15 cellular contexts compared by ENCODE assay signal in genomic region chr21:42440187-42440792, GRCh38. TPM values are rescaled to one million over a fixed set of nuclear protein-coding genes. Genes with fewer than 3 reads are reported as not detected.
DNase-seq lines count a peak whose midpoint lies in the region; ATAC-seq and TF ChIP-seq lines count a peak whose summit lies in the region.
"Had no signal": no experiment of that assay in that cellular context is flagged by ENCODE, and none has a peak within 500 bp of the region (broad histone marks: within the 10 kb centered on the region; RNA-seq: fewer than 3 reads in every experiment).

No MANE protein-coding gene starts in this region.

- intact Hi-C loops in posterior vena cava (cut with DNase I) = no loop called here
- intact Hi-C loops in PC-9 (cut with micrococcal nuclease; ENCODE audit: unreplicated experiment) = no loop called here

- H3K9me3 Mint-ChIP-seq in activated CD8-positive, alpha-beta memory T cell treated with anti-CD3 and anti-CD28 coated beads, Interleukin-2, amount 10 ng/mL, durations not matched to agents 7 days and 5 days (ENCODE audit: low read depth) = peaks cover 2% of the 10 kb centered on the region

- CTCF ChIA-PET in activated CD8-positive, alpha-beta memory T cell treated with anti-CD3 and anti-CD28 coated beads, Interleukin-2, amount 10 ng/mL, durations not matched to agents 7 days and 5 days (lab: Charles Lee) = no interaction called here
- CTCF ChIA-PET in PC-9 (lab: Charles Lee) = no interaction called here

- no peak overlapping the region for H3K4me3 Mint-ChIP-seq in activated CD8-positive, alpha-beta memory T cell treated with anti-CD3 and anti-CD28 coated beads, Interleukin-2, amount 10 ng/mL, durations not matched to agents 7 days and 5 days

- H3K36me3 ChIP-seq in PC-9 (ENCODE audit: low read depth) = no peaks in the 10 kb centered on the region
- H3K36me3 ChIP-seq: heart right ventricle, right atrium auricular region had no signal

- peaks cover 85% of the 10 kb centered on the region for H3K36me3 Mint-ChIP-seq in activated CD8-positive, alpha-beta memory T cell treated with anti-CD3 and anti-CD28 coated beads, Interleukin-2, amount 10 ng/mL, durations not matched to agents 7 days and 5 days

- 0 out of 2 replicates have a peak, but pooled peaks cover 1% of the 10 kb centered on the region for H3K27me3 ChIP-seq in PC-9 (ENCODE audit: insufficient read depth, low read depth)
- H3K27me3 ChIP-seq: right atrium auricular region had no signal

- H3K4me1 ChIP-seq in PC-9 (replicated peaks; ENCODE audit: insufficient read depth) = no peaks in the 10 kb centered on the region
- H3K4me1 ChIP-seq: heart right ventricle, right atrium auricular region had no signal

- no peaks in the 10 kb centered on the region for H3K9me2 ChIP-seq in PC-9 (ENCODE audit: insufficient read depth)

- H3K27ac Mint-ChIP-seq in activated CD8-positive, alpha-beta memory T cell treated with anti-CD3 and anti-CD28 coated beads, Interleukin-2, amount 10 ng/mL, durations not matched to agents 7 days and 5 days = peak overlapping the region; percentile 67

- no peaks in the 10 kb centered on the region for H3K27me3 Mint-ChIP-seq in activated CD8-positive, alpha-beta memory T cell treated with anti-CD3 and anti-CD28 coated beads, Interleukin-2, amount 10 ng/mL, durations not matched to agents 7 days and 5 days

- H3K4me1 Mint-ChIP-seq in activated CD8-positive, alpha-beta memory T cell treated with anti-CD3 and anti-CD28 coated beads, Interleukin-2, amount 10 ng/mL, durations not matched to agents 7 days and 5 days = peaks cover 46% of the 10 kb centered on the region

- BruUV-seq in PC-9 (replicated peaks; lab: Mats Ljungman, UMichigan) = no TSS peak

- POLR2A ChIA-PET in PC-9 (lab: Charles Lee; ENCODE audit: unreplicated experiment) = no interaction called here

- no peaks in the 10 kb centered on the region for H3F3A ChIP-seq in PC-9 (ENCODE audit: insufficient read depth, low read depth)

- no peaks in the 10 kb centered on the region for H4K20me1 ChIP-seq in PC-9 (ENCODE audit: insufficient read depth)

- H3K79me2 ChIP-seq in PC-9 (ENCODE audit: low read depth) = no peaks in the 10 kb centered on the region

- no peak overlapping the region for H3K27ac ChIP-seq in PC-9
- H3K27ac ChIP-seq: heart right ventricle, right atrium auricular region had no signal

- no peak overlapping the region for H3K4me2 ChIP-seq in PC-9

- no peak for ATAC-seq in activated CD8-positive, alpha-beta memory T cell treated with anti-CD3 and anti-CD28 coated beads, Interleukin-2, amount 10 ng/mL, durations not matched to agents 7 days and 5 days
- ATAC-seq in GM21447 (IDR thresholded peaks at IDR 0.05; ENCODE audit: unreplicated experiment) (peak; percentile 74), HG03565 (IDR thresholded peaks at IDR 0.05; ENCODE audit: unreplicated experiment) (peak; percentile 68)
- ATAC-seq: heart right ventricle had no signal

- no peak for DNase-seq in activated CD8-positive, alpha-beta memory T cell treated with anti-CD3 and anti-CD28 coated beads, Interleukin-2, amount 10 ng/mL, durations not matched to agents 7 days and 5 days
- no peak for DNase-seq in activated CD8-positive, alpha-beta memory T cell treated with anti-CD3 and anti-CD28 coated beads for 24 hours
- peak; percentile 62 for DNase-seq in posterior vena cava (ENCODE audit: low spot score)
- no peak for DNase-seq in DMS79 treated with DMSO at 0.1 percent for 48 hours (lab: John Stamatoyannopoulos, UW)
- DNase-seq in PC-9 = no peak
- DNase-seq in NCI-H524 (lab: John Stamatoyannopoulos, UW) = no peak
- DNase-seq: amniotic stem cell; effector CD8-positive, alpha-beta T cell; GF-D8; heart right ventricle; mesendoderm; NCI-H1092 treated with DMSO at 0.1 percent for 48 hours had no signal

- H2AFZ ChIP-seq in PC-9 = no peak overlapping the region

- no peak overlapping the region for H3K4me3 ChIP-seq in PC-9
- H3K4me3 ChIP-seq: heart right ventricle, right atrium auricular region had no signal

- TF ChIP-seq CTCF in PC-9 (conservative IDR thresholded peaks at IDR 0.05) = no peak

- H3K9me3 ChIP-seq in PC-9 (ENCODE audit: insufficient read depth, low read depth) = no peaks in the 10 kb centered on the region
- H3K9me3 ChIP-seq: right atrium auricular region had no signal

RNA-seq across cellular contexts. Expression of gene UBASH3A, which starts 36.6 kb away (rescaled TPM):
- 10 to 100 TPM; 75.3 to 89.5 TPM for total RNA-seq in activated CD8-positive, alpha-beta memory T cell treated with anti-CD3 and anti-CD28 coated beads, Interleukin-2, amount 10 ng/mL, durations not matched to agents 7 days and 5 days
- total RNA-seq in posterior vena cava (under 1 TPM; 0.32 to 0.38 TPM), PC-9 (2021) (not detected in 2 replicates)

RNA-seq across cellular contexts. Expression of gene TMPRSS3, which starts 44.4 kb away (rescaled TPM):
- 10 to 100 TPM; 22.3 to 27.4 TPM for total RNA-seq in activated CD8-positive, alpha-beta memory T cell treated with anti-CD3 and anti-CD28 coated beads, Interleukin-2, amount 10 ng/mL, durations not matched to agents 7 days and 5 days
- total RNA-seq in posterior vena cava = not detected
- total RNA-seq in PC-9 (2021) = 4.3 and 8.6 TPM in 2 replicates

RNA-seq across cellular contexts. Expression of gene RSPH1, which starts 55.7 kb away (rescaled TPM):
- total RNA-seq in activated CD8-positive, alpha-beta memory T cell treated with anti-CD3 and anti-CD28 coated beads, Interleukin-2, amount 10 ng/mL, durations not matched to agents 7 days and 5 days = not detected
- under 1 TPM in 1 of 2 donors, not detected in 1; 0.19 TPM for total RNA-seq in posterior vena cava
- total RNA-seq in PC-9 (2021) = 4.3 and 8.0 TPM in 2 replicates
- total RNA-seq: right atrium auricular region had no signal

Comparison
In these comparisons a context has a peak if more than half of its experiments do, and no peak if none do; other contexts are left out.
1. RNA of gene UBASH3A, which starts 36.6 kb away (total RNA-seq): 75.3 to 89.5 TPM in activated CD8-positive, alpha-beta memory T cell treated with anti-CD3 and anti-CD28 coated beads, Interleukin-2, amount 10 ng/mL, durations not matched to agents 7 days and 5 days; 0.32 to 0.38 TPM in posterior vena cava and not detected in PC-9; every median in the first group is over 10 times any median in the second.